19 cellular contexts compared by ENCODE assay signal in genomic region chr6:29961966-29962365, GRCh38. TPM values are rescaled to one million over a fixed set of nuclear protein-coding genes. Genes with fewer than 3 reads are reported as not detected.
DNase-seq lines count a peak whose midpoint lies in the region; ATAC-seq and TF ChIP-seq lines count a peak whose summit lies in the region.
"Had no signal": no experiment of that assay in that cellular context is flagged by ENCODE, and none has a peak within 500 bp of the region (broad histone marks: within the 10 kb centered on the region; RNA-seq: fewer than 3 reads in every experiment).

No MANE protein-coding gene starts in this region.

- H2BK120ac ChIP-seq in IMR-90 (ENCODE audit: low read depth, low read length) (peak overlapping the region; percentile 14; the same call in 1 of the 2 replicates), mesendoderm (ENCODE audit: low read depth, low read length) (no peak overlapping the region)

- H3K79me1 ChIP-seq in IMR-90 (ENCODE audit: low read depth in 1 of 2, low read length in 2 of 2), result no peaks in the 10 kb centered on the region; a peak in 1 of 4 replicates
- H3K79me1 ChIP-seq in mesendoderm (ENCODE audit: low read length), result no peaks in the 10 kb centered on the region

- no peaks in the 10 kb centered on the region; the same call in 1 of the 2 replicates for H3K9me1 ChIP-seq in IMR-90 (ENCODE audit: insufficient read depth, low read length)

- dilution Hi-C loops in IMR-90 (cut with HindIII; ENCODE audit: low sequenced_read_pairs, unreplicated experiment), result no loop called here

- H3K18ac ChIP-seq in IMR-90 (ENCODE audit: low read depth, low read length), result no peak overlapping the region
- no peak overlapping the region for H3K18ac ChIP-seq in mesendoderm (ENCODE audit: low read length)

- no peak overlapping the region for H3K4ac ChIP-seq in IMR-90 (ENCODE audit: low read depth, low read length)
- H3K4ac ChIP-seq in mesendoderm (ENCODE audit: low read depth, low read length), result peak overlapping the region; percentile 40

- no peak for TF ChIP-seq CTCF in IMR-90 (conservative IDR thresholded peaks at IDR 0.05; ENCODE audit: low read depth, low read length)
- TF ChIP-seq CTCF in adrenal gland (IDR thresholded peaks at IDR 0.05), result no peak
- TF ChIP-seq CTCF in upper lobe of right lung (IDR thresholded peaks at IDR 0.05), result no peak

- BruUV-seq in IMR-90 (replicated peaks; lab: Mats Ljungman, UMichigan), result no TSS peak

- TF ChIP-seq POLR2A in IMR-90 (IDR thresholded peaks at IDR 0.05; ENCODE audit: low read depth, low read length), result no peak
- no peak for TF ChIP-seq POLR2A in adrenal gland (IDR thresholded peaks at IDR 0.05)

- CTCF ChIA-PET in IMR-90 (lab: Yijun Ruan, JAX), result interaction anchor here (0.6 kb wide), 1 partner anchor 53 kb away, joined by 3 read pairs; no protein-coding TSS in a partner anchor

- H3K9me3 ChIP-seq in IMR-90 (ENCODE audit: control insufficient read depth, insufficient read depth, low read length) (no peaks in the 10 kb centered on the region), adrenal gland (replicated peaks in 1 of 3) (no peaks in the 10 kb centered on the region), upper lobe of right lung (no peaks in the 10 kb centered on the region)
- H3K9me3 ChIP-seq: Caco-2, Peyer's patch had no signal

- in situ Hi-C loops in G401 (cut with HindIII; ENCODE audit: low sequenced_read_pairs), result no loop called here
- in situ Hi-C loops in IMR-90 (cut with MboI; ENCODE audit: low sequenced_read_pairs), result no loop called here

- ATAC-seq in IMR-90 (ENCODE audit: low read depth) (no peak), upper lobe of right lung (no peak), HG02973 (IDR thresholded peaks at IDR 0.05; ENCODE audit: unreplicated experiment) (no peak)
- ATAC-seq: CD8-positive, alpha-beta T cell had no signal

- no peak overlapping the region for H2BK5ac ChIP-seq in IMR-90 (ENCODE audit: low read depth, low read length, poor library complexity, severe bottlenecking)
- H2BK5ac ChIP-seq in mesendoderm (ENCODE audit: low read length), result no peak overlapping the region

- no peaks in the 10 kb centered on the region for H3K36me3 ChIP-seq in IMR-90 (ENCODE audit: control insufficient read depth, insufficient read depth, low read length)
- no peaks in the 10 kb centered on the region for H3K36me3 ChIP-seq in adrenal gland (replicated peaks in 1 of 2)
- no peaks in the 10 kb centered on the region for H3K36me3 ChIP-seq in mesendoderm (ENCODE audit: control insufficient read depth, insufficient read depth, low read length)
- no peaks in the 10 kb centered on the region for H3K36me3 ChIP-seq in upper lobe of right lung
- H3K36me3 ChIP-seq: Peyer's patch had no signal

- H3K14ac ChIP-seq in IMR-90 (replicated peaks; ENCODE audit: low read depth, low read length), result 0 out of 2 replicates have a peak overlapping the region, but pooled peaks have one; percentile 11

- intact Hi-C loops in IMR-90 (cut with micrococcal nuclease) (no loop called here), adrenal gland (cut with DNase I) (no loop called here), upper lobe of right lung (cut with DNase I) (no loop called here), cardiac septum (cut with DNase I) (no loop called here)

- H3K56ac ChIP-seq in IMR-90 (ENCODE audit: extremely low read depth, insufficient read depth, low read length) (no peak overlapping the region), mesendoderm (ENCODE audit: low read length) (no peak overlapping the region)

- H2AFZ ChIP-seq in IMR-90 (replicated peaks; ENCODE audit: low read length, poor library complexity), result no peak overlapping the region

- no peaks in the 10 kb centered on the region for H3K27me3 ChIP-seq in IMR-90 (ENCODE audit: control insufficient read depth, insufficient read depth, low read length)
- no peaks in the 10 kb centered on the region for H3K27me3 ChIP-seq in adrenal gland
- H3K27me3 ChIP-seq in mesendoderm (ENCODE audit: insufficient read depth, low read length, poor library complexity), result no peaks in the 10 kb centered on the region
- H3K27me3 ChIP-seq in upper lobe of right lung, result no peaks in the 10 kb centered on the region

- peaks cover 5% of the 10 kb centered on the region; the same call in 1 of the 2 replicates for H3K4me1 ChIP-seq in IMR-90 (ENCODE audit: control insufficient read depth, insufficient read depth, low read length)
- peaks cover 34 to 38% of the 10 kb centered on the region in 2 donors for H3K4me1 ChIP-seq in adrenal gland (replicated peaks in 1 of 2)
- peaks cover 4% of the 10 kb centered on the region for H3K4me1 ChIP-seq in mesendoderm (ENCODE audit: control insufficient read depth, low read depth, low read length)
- H3K4me1 ChIP-seq in upper lobe of right lung, result peaks cover 37% of the 10 kb centered on the region

- H3K23ac ChIP-seq in IMR-90 (ENCODE audit: low read depth, low read length) (no peak overlapping the region), mesendoderm (ENCODE audit: low read length) (no peak overlapping the region)

- DNase-seq in G401 (ENCODE audit: low spot score) (peak; percentile 84), IMR-90 (no peak), adrenal gland (peak in 5 of 7 donors; percentile 53 to 85 (median 78)), mesendoderm (no peak), upper lobe of right lung (no peak), cardiac septum (ENCODE audit: low spot score) (no peak)
- DNase-seq: Caco-2; CD8-positive, alpha-beta T cell; DMS79 treated with DMSO at 0.1 percent for 48 hours; KBM-7; NCI-H1105 treated with DMSO at 0.1 percent for 48 hours; NCI-H2029 treated with DMSO at 0.1 percent for 48 hours; NCI-H526 treated with DMSO at 0.1 percent for 48 hours; Peyer's patch; SIG-M5; SW 1271 had no signal

- WGBS in IMR-90 (ENCODE audit: extremely low coverage in 2 of 2, insufficient read length in 1 of 2), 2 experiments, result no CpG with 5 or more reads among the region's 1 CpG
- 50 to 69% (median 59%) methylated on average over 1 of the region's 1 CpG for WGBS in adrenal gland, 4 donors
- no CpG with 5 or more reads among the region's 1 CpG for WGBS in mesendoderm (ENCODE audit: extremely low coverage, insufficient coverage, low lambda C conversion rate)

- H2BK20ac ChIP-seq in IMR-90 (ENCODE audit: low read depth, low read length), result no peak overlapping the region

- H2AK5ac ChIP-seq in IMR-90 (ENCODE audit: low read depth, low read length), result no peak overlapping the region
- no peak overlapping the region for H2AK5ac ChIP-seq in mesendoderm (ENCODE audit: low read length)

- H3K27ac ChIP-seq in IMR-90 (ENCODE audit: insufficient read depth, low read length), result no peak overlapping the region
- H3K27ac ChIP-seq in adrenal gland, result peak overlapping the region in 3 of 5 donors; percentile 27 to 57 (median 54)
- no peak overlapping the region for H3K27ac ChIP-seq in mesendoderm (ENCODE audit: low read depth, low read length)
- no peak overlapping the region for H3K27ac ChIP-seq in upper lobe of right lung
- H3K27ac ChIP-seq: C4-2B, Peyer's patch, SK-N-MC had no signal

- no peak overlapping the region for H4K91ac ChIP-seq in IMR-90 (ENCODE audit: insufficient read depth, low read depth, low read length)

- TF ChIP-seq RAD21 in IMR-90 (IDR thresholded peaks at IDR 0.05; ENCODE audit: low read length), result no peak

- H3K79me2 ChIP-seq in mesendoderm (ENCODE audit: control insufficient read depth, insufficient read depth, low read length), result no peaks in the 10 kb centered on the region

- H3K4me3 ChIP-seq in IMR-90 (ENCODE audit: insufficient read depth, low read depth, low read length) (no peak overlapping the region), adrenal gland (no peak overlapping the region), mesendoderm (ENCODE audit: low read length) (no peak overlapping the region), upper lobe of right lung (no peak overlapping the region)
- H3K4me3 ChIP-seq: Peyer's patch, SK-N-MC had no signal

- H3K4me2 ChIP-seq in IMR-90 (ENCODE audit: low read depth, low read length), result no peak overlapping the region
- no peak overlapping the region for H3K4me2 ChIP-seq in mesendoderm (ENCODE audit: low read length)

- H3K9ac ChIP-seq in IMR-90 (ENCODE audit: low read depth, low read length), result no peak overlapping the region
- no peak overlapping the region for H3K9ac ChIP-seq in mesendoderm (ENCODE audit: low read length)

- POLR2A ChIA-PET in IMR-90 (lab: Charles Lee; ENCODE audit: unreplicated experiment), result no interaction called here

- H4K5ac ChIP-seq in IMR-90 (ENCODE audit: low read depth, low read length) (no peak overlapping the region), mesendoderm (ENCODE audit: low read length) (no peak overlapping the region)

- H4K20me1 ChIP-seq in IMR-90 (ENCODE audit: insufficient read depth, low read length), result no peaks in the 10 kb centered on the region

- H4K8ac ChIP-seq in IMR-90 (ENCODE audit: low read depth in 2 of 2, low read length in 2 of 2) (no peak overlapping the region), mesendoderm (ENCODE audit: low read depth, low read length) (no peak overlapping the region)

- H2BK15ac ChIP-seq in IMR-90 (ENCODE audit: low read depth, low read length), result no peak overlapping the region
- no peak overlapping the region for H2BK15ac ChIP-seq in mesendoderm (replicated peaks; ENCODE audit: low read depth)

- H2AK9ac ChIP-seq in IMR-90 (replicated peaks; ENCODE audit: low read depth, low read length, poor library complexity), result no peak overlapping the region

TF ChIP-seq in IMR-90, 13 proteins besides CTCF, POLR2A, EP300 and RAD21 (continues in another document):
- TF ChIP-seq SMC3 (IDR thresholded peaks at IDR 0.05; ENCODE audit: low read depth, low read length) (no peak), NFE2L2 (IDR thresholded peaks at IDR 0.05; ENCODE audit: low read depth, low read length) (no peak), FOS (IDR thresholded peaks at IDR 0.05; ENCODE audit: low read depth, low read length) (no peak), MAFK (IDR thresholded peaks at IDR 0.05; ENCODE audit: low read depth, low read length) (no peak), MXI1 (IDR thresholded peaks at IDR 0.05; ENCODE audit: borderline replicate concordance, low read depth, low read length) (no peak), CHD1 (IDR thresholded peaks at IDR 0.05; ENCODE audit: low read depth, low read length) (no peak), MAZ (IDR thresholded peaks at IDR 0.05; ENCODE audit: borderline replicate concordance, low read depth, low read length) (no peak)

RNA-seq across cellular contexts. Expression of gene HLA-A, which starts 19.6 kb away (rescaled TPM):
- 59.4 and 61.4 TPM in 2 replicates for total RNA-seq in G401 (2014; rRNA removed; shearing (Covaris generic))
- total RNA-seq in IMR-90 (2012; rRNA removed) (76.4 and 94.5 TPM in 2 replicates), adrenal gland (1,000 to 10,000 TPM in 7 of 8 donors, 100 to 1,000 TPM in 1; 801 to 2,952 (median 1,268) TPM), upper lobe of right lung (1,071 TPM), cardiac septum (268 TPM)
- polyA plus RNA-seq in IMR-90 (2012; rRNA removed) (218 and 239 TPM in 2 replicates), adrenal gland (1,000 to 10,000 TPM in 2 of 3 donors, 100 to 1,000 TPM in 1; 341 to 1,363 (median 1,237) TPM)
- 418 and 434 TPM in 2 replicates for polyA plus RNA-seq in IMR-90 (2012; cell fraction: cytosol; rRNA removed)
- polyA plus RNA-seq in IMR-90 (2012; cell fraction: nucleus; rRNA removed; ENCODE audit: low replicate concordance), result 176 and 182 TPM in 2 replicates
- 258 TPM for polyA plus RNA-seq in mesendoderm (2013, experiment 1 of 2)
- 262 TPM for polyA plus RNA-seq in mesendoderm (2013, experiment 2 of 2)

Comparison
In these comparisons a context has a peak if more than half of its experiments do, and no peak if none do; other contexts are left out.
1. DNase-seq: peak in G401 (single experiment) and adrenal gland (5 of 7); none in IMR-90 (single experiment), mesendoderm (single experiment), upper lobe of right lung (single experiment) and cardiac septum (single experiment).
2. H3K27ac ChIP-seq: peak in adrenal gland (3 of 5); none in IMR-90 (single experiment), mesendoderm (single experiment) and upper lobe of right lung (single experiment).